In genomic region chr13:85828094-85828684, GRCh38 we compare ENCODE assay signal across 8 cellular contexts. TPM values are rescaled to one million over a fixed set of nuclear protein-coding genes. Genes with fewer than 3 reads are reported as not detected.
DNase-seq lines count a peak whose midpoint lies in the region; ATAC-seq and TF ChIP-seq lines count a peak whose summit lies in the region.

No MANE protein-coding gene starts in this region.

- H3K27me3 ChIP-seq in DOHH2 (ENCODE audit: control insufficient read depth, low read length) (no peaks in the 10 kb centered on the region), GM23338 (ENCODE audit: insufficient read depth) (no peaks in the 10 kb centered on the region), thoracic aorta (replicated peaks; ENCODE audit: insufficient read depth) (no peaks in the 10 kb centered on the region)

- H3K4me2 ChIP-seq in DOHH2 (ENCODE audit: low read length) (no peak overlapping the region), GM23338 (no peak overlapping the region)

- no peaks in the 10 kb centered on the region for H3K4me1 Mint-ChIP-seq in GM23338

- no peaks in the 10 kb centered on the region for H4K20me1 ChIP-seq in DOHH2 (ENCODE audit: control insufficient read depth, insufficient read depth, low read depth, low read length)
- no peaks in the 10 kb centered on the region for H4K20me1 ChIP-seq in GM23338 (replicated peaks; ENCODE audit: insufficient read depth)

- DNase-seq in GM23338 (ENCODE audit: low spot score) (peak; percentile 47), OCI-M1 (lab: John Stamatoyannopoulos, UW) (peak; percentile 62), fibroblast of pulmonary artery (ENCODE audit: low read depth) (peak; percentile 44), thoracic aorta (ENCODE audit: low spot score) (no peak)
- no peak for DNase-seq in activated CD8-positive, alpha-beta memory T cell treated with anti-CD3 and anti-CD28 coated beads for 24 hours

- H3K9me2 ChIP-seq in DOHH2 (replicated peaks; ENCODE audit: control insufficient read depth, low read length) (no peaks in the 10 kb centered on the region), GM23338 (ENCODE audit: insufficient read depth) (no peaks in the 10 kb centered on the region)

- no peaks in the 10 kb centered on the region for H3K79me2 ChIP-seq in DOHH2 (ENCODE audit: control insufficient read depth, low read length)
- no peaks in the 10 kb centered on the region for H3K79me2 ChIP-seq in GM23338 (replicated peaks; ENCODE audit: insufficient read depth)

- H3K36me3 ChIP-seq in DOHH2 (ENCODE audit: control insufficient read depth, low read length): no peaks in the 10 kb centered on the region
- no peaks in the 10 kb centered on the region for H3K36me3 ChIP-seq in GM23338 (ENCODE audit: insufficient read depth)
- H3K36me3 ChIP-seq in thoracic aorta: no peaks in the 10 kb centered on the region

- no peaks in the 10 kb centered on the region for H3K4me1 ChIP-seq in DOHH2 (ENCODE audit: control insufficient read depth, low read length)
- H3K4me1 ChIP-seq in GM23338 (ENCODE audit: insufficient read depth): no peaks in the 10 kb centered on the region
- no peaks in the 10 kb centered on the region for H3K4me1 ChIP-seq in thoracic aorta (ENCODE audit: control insufficient read depth in 1 of 2, low read depth in 2 of 2)

- H3K9me3 Mint-ChIP-seq in GM23338: no peaks in the 10 kb centered on the region

- H2AFZ ChIP-seq in GM23338: no peak overlapping the region

- no peaks in the 10 kb centered on the region for H3K27me3 Mint-ChIP-seq in GM23338 (ENCODE audit: insufficient read depth, low read depth, poor library complexity)

- no peak overlapping the region for H3K4me3 Mint-ChIP-seq in GM23338

- H3F3A ChIP-seq in DOHH2 (ENCODE audit: control insufficient read depth, insufficient read depth) (no peaks in the 10 kb centered on the region), GM23338 (replicated peaks; ENCODE audit: low read depth) (no peaks in the 10 kb centered on the region)

- no peak for ATAC-seq in GM23338
- ATAC-seq in thoracic aorta (ENCODE audit: insufficient number of reproducible peaks, low FRiP score, low read depth): no peak
- ATAC-seq in HG03097 (IDR thresholded peaks at IDR 0.05; ENCODE audit: low FRiP score, unreplicated experiment): no peak
- no peak for ATAC-seq in HG03457 (IDR thresholded peaks at IDR 0.05; ENCODE audit: unreplicated experiment)

- no peaks in the 10 kb centered on the region for H3K9me3 ChIP-seq in DOHH2 (ENCODE audit: control insufficient read depth, insufficient read depth, low read length)
- no peaks in the 10 kb centered on the region for H3K9me3 ChIP-seq in thoracic aorta

- H3K4me3 ChIP-seq in DOHH2 (ENCODE audit: low read length): no peak overlapping the region
- H3K4me3 ChIP-seq in GM23338: no peak overlapping the region
- no peak overlapping the region for H3K4me3 ChIP-seq in fibroblast of pulmonary artery (replicated peaks; ENCODE audit: low read depth, low read length)
- no peak overlapping the region for H3K4me3 ChIP-seq in thoracic aorta

- no peak overlapping the region for H3K27ac ChIP-seq in DOHH2 (ENCODE audit: low read depth, low read length)
- H3K27ac ChIP-seq in GM23338 (ENCODE audit: low read depth): no peak overlapping the region
- no peak overlapping the region for H3K27ac ChIP-seq in thoracic aorta

- no peak overlapping the region for H3K27ac Mint-ChIP-seq in GM23338

- TF ChIP-seq CTCF in DOHH2 (IDR thresholded peaks at IDR 0.05; ENCODE audit: low read depth, low read length, poor library complexity, severe bottlenecking): peak; percentile 51
- peak; percentile 53 to 68 for TF ChIP-seq CTCF in GM23338 (conservative IDR thresholded peaks at IDR 0.05; ENCODE audit: low read depth in 2 of 2)
- peak; percentile 68 for TF ChIP-seq CTCF in fibroblast of pulmonary artery (IDR thresholded peaks at IDR 0.05; ENCODE audit: low read length, missing control alignments)
- TF ChIP-seq CTCF in thoracic aorta (IDR thresholded peaks at IDR 0.05): peak; percentile 38

- H3K36me3 Mint-ChIP-seq in GM23338 (ENCODE audit: low read depth): no peaks in the 10 kb centered on the region

TF ChIP-seq in GM23338, 12 proteins besides CTCF, POLR2A, EP300 and RAD21 (continues in another document):
- TF ChIP-seq, protein P1, sequence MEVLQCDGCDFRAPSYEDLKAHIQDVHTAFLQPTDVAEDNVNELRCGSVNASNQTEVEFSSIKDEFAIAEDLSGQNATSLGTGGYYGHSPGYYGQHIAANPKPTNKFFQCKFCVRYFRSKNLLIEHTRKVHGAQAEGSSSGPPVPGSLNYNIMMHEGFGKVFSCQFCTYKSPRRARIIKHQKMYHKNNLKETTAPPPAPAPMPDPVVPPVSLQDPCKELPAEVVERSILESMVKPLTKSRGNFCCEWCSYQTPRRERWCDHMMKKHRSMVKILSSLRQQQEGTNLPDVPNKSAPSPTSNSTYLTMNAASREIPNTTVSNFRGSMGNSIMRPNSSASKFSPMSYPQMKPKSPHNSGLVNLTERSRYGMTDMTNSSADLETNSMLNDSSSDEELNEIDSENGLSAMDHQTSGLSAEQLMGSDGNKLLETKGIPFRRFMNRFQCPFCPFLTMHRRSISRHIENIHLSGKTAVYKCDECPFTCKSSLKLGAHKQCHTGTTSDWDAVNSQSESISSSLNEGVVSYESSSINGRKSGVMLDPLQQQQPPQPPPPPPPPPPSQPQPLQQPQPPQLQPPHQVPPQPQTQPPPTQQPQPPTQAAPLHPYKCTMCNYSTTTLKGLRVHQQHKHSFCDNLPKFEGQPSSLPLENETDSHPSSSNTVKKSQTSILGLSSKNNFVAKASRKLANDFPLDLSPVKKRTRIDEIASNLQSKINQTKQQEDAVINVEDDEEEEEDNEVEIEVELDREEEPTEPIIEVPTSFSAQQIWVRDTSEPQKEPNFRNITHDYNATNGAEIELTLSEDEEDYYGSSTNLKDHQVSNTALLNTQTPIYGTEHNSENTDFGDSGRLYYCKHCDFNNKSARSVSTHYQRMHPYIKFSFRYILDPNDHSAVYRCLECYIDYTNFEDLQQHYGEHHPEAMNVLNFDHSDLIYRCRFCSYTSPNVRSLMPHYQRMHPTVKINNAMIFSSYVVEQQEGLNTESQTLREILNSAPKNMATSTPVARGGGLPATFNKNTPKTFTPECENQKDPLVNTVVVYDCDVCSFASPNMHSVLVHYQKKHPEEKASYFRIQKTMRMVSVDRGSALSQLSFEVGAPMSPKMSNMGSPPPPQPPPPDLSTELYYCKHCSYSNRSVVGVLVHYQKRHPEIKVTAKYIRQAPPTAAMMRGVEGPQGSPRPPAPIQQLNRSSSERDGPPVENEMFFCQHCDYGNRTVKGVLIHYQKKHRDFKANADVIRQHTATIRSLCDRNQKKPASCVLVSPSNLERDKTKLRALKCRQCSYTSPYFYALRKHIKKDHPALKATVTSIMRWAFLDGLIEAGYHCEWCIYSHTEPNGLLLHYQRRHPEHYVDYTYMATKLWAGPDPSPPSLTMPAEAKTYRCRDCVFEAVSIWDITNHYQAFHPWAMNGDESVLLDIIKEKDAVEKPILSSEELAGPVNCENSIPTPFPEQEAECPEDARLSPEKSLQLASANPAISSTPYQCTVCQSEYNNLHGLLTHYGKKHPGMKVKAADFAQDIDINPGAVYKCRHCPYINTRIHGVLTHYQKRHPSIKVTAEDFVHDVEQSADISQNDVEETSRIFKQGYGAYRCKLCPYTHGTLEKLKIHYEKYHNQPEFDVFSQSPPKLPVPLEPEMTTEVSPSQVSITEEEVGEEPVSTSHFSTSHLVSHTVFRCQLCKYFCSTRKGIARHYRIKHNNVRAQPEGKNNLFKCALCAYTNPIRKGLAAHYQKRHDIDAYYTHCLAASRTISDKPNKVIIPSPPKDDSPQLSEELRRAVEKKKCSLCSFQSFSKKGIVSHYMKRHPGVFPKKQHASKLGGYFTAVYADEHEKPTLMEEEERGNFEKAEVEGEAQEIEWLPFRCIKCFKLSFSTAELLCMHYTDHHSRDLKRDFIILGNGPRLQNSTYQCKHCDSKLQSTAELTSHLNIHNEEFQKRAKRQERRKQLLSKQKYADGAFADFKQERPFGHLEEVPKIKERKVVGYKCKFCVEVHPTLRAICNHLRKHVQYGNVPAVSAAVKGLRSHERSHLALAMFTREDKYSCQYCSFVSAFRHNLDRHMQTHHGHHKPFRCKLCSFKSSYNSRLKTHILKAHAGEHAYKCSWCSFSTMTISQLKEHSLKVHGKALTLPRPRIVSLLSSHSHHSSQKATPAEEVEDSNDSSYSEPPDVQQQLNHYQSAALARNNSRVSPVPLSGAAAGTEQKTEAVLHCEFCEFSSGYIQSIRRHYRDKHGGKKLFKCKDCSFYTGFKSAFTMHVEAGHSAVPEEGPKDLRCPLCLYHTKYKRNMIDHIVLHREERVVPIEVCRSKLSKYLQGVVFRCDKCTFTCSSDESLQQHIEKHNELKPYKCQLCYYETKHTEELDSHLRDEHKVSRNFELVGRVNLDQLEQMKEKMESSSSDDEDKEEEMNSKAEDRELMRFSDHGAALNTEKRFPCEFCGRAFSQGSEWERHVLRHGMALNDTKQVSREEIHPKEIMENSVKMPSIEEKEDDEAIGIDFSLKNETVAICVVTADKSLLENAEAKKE (CRISPR knock-in tag; IDR thresholded peaks at IDR 0.05): no peak
- TF ChIP-seq JUNB (IDR thresholded peaks at IDR 0.05; ENCODE audit: unreplicated experiment) (no peak), EZH2phosphoT487 (IDR thresholded peaks at IDR 0.05; ENCODE audit: unreplicated experiment) (no peak), POLR2AphosphoS5 (IDR thresholded peaks at IDR 0.05; ENCODE audit: low read depth) (no peak), NANOG (IDR thresholded peaks at IDR 0.05; ENCODE audit: borderline replicate concordance) (no peak), ZNF331 (CRISPR knock-in tag; IDR thresholded peaks at IDR 0.05; ENCODE audit: low read depth) (no peak), EZH2 (IDR thresholded peaks at IDR 0.05; ENCODE audit: low read depth, unreplicated experiment) (no peak), ZNF114 (CRISPR knock-in tag; IDR thresholded peaks at IDR 0.05) (no peak), STAT1 (IDR thresholded peaks at IDR 0.05; ENCODE audit: unreplicated experiment) (no peak), CREB1 (CRISPR knock-in tag; IDR thresholded peaks at IDR 0.05; ENCODE audit: low read depth) (no peak)
- TF ChIP-seq, protein P2, sequence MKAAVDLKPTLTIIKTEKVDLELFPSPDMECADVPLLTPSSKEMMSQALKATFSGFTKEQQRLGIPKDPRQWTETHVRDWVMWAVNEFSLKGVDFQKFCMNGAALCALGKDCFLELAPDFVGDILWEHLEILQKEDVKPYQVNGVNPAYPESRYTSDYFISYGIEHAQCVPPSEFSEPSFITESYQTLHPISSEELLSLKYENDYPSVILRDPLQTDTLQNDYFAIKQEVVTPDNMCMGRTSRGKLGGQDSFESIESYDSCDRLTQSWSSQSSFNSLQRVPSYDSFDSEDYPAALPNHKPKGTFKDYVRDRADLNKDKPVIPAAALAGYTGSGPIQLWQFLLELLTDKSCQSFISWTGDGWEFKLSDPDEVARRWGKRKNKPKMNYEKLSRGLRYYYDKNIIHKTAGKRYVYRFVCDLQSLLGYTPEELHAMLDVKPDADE (IDR thresholded peaks at IDR 0.05): no peak

RNA-seq across cellular contexts. Expression of gene SLITRK6, which starts 29.0 kb away (rescaled TPM):
- 0.08 and 0.45 TPM in 2 replicates for total RNA-seq in GM23338 (2014; rRNA removed; shearing (Covaris generic))
- 0.92 and 1.0 TPM in 2 replicates for polyA plus RNA-seq in GM23338 (2016; fragmentation: Nextera tagmentation; extraction: Ambion mirVana)
- not detected for total RNA-seq in thoracic aorta

Comparison
In these comparisons a context has a peak if more than half of its experiments do, and no peak if none do; other contexts are left out.
1. DNase-seq: peak in GM23338 (single experiment), OCI-M1 (single experiment) and fibroblast of pulmonary artery (single experiment); none in thoracic aorta (single experiment) and activated CD8-positive, alpha-beta memory T cell treated with anti-CD3 and anti-CD28 coated beads for 24 hours (single experiment).
2. Peak in every context shown above with its lines, with median percentiles within 50 percentile points of each other: CTCF ChIP-seq.